1 cellular context compared by ENCODE assay signal in genomic region chr1:41762777-41763176, GRCh38.
TF ChIP-seq lines count a peak whose summit lies in the region.

No MANE protein-coding gene starts in this region.

TF ChIP-seq in IMR-90, 13 proteins besides CTCF, POLR2A, EP300 and RAD21:
- no peak for TF ChIP-seq MXI1 (IDR thresholded peaks at IDR 0.05; ENCODE audit: borderline replicate concordance, low read depth, low read length)
- no peak for TF ChIP-seq BHLHE40 (IDR thresholded peaks at IDR 0.05; ENCODE audit: low read depth, low read length)
- TF ChIP-seq FOS (IDR thresholded peaks at IDR 0.05; ENCODE audit: low read depth, low read length), result no peak
- TF ChIP-seq, protein P1, sequence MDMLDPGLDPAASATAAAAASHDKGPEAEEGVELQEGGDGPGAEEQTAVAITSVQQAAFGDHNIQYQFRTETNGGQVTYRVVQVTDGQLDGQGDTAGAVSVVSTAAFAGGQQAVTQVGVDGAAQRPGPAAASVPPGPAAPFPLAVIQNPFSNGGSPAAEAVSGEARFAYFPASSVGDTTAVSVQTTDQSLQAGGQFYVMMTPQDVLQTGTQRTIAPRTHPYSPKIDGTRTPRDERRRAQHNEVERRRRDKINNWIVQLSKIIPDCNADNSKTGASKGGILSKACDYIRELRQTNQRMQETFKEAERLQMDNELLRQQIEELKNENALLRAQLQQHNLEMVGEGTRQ (IDR thresholded peaks at IDR 0.05; ENCODE audit: low read depth, low read length), result no peak
- TF ChIP-seq RFX5 (IDR thresholded peaks at IDR 0.05; ENCODE audit: low read depth, low read length), result no peak
- TF ChIP-seq CEBPB (IDR thresholded peaks at IDR 0.05; ENCODE audit: low read depth, low read length), result no peak
- TF ChIP-seq MAFK (IDR thresholded peaks at IDR 0.05; ENCODE audit: low read depth, low read length), result no peak
- TF ChIP-seq RCOR1 (IDR thresholded peaks at IDR 0.05; ENCODE audit: insufficient replicate concordance, low read length), result no peak
- no peak for TF ChIP-seq SMC3 (IDR thresholded peaks at IDR 0.05; ENCODE audit: low read depth, low read length)
